ENCODE assay signal across 8 cellular contexts in genomic region chr5:176541338-176542134, GRCh38. TPM values are rescaled to one million over a fixed set of nuclear protein-coding genes. Genes with fewer than 3 reads are reported as not detected.
DNase-seq lines count a peak whose midpoint lies in the region; ATAC-seq and TF ChIP-seq lines count a peak whose summit lies in the region.

No MANE protein-coding gene starts in this region.

- DNase-seq in NCI-H2081 (lab: John Stamatoyannopoulos, UW): peak; percentile 35 to 42
- no peak for DNase-seq in NCI-H2081 treated with DMSO at 0.1 percent for 48 hours (lab: John Stamatoyannopoulos, UW)
- DNase-seq in Peyer's patch: peak; percentile 75 to 95 (median 92)
- peak; percentile 88 for DNase-seq in activated naive CD4-positive, alpha-beta T cell treated with anti-CD3 and anti-CD28 coated beads, Interleukin-2, amount 10 ng/mL, durations not matched to agents 7 days and 5 days
- DNase-seq in iPS-NIHi7 (ENCODE audit: extremely low spot score): peak; percentile 66
- DNase-seq in stimulated activated CD4-positive, alpha-beta T cell treated with anti-CD3 and anti-CD28 coated beads, Interleukin-2, amount 100 ng/mL, for 48 hours: peak; percentile 45 to 59

- peaks cover 10% of the 10 kb centered on the region for H3K36me3 Mint-ChIP-seq in activated naive CD4-positive, alpha-beta T cell treated with anti-CD3 and anti-CD28 coated beads, Interleukin-2, amount 10 ng/mL, durations not matched to agents 7 days and 5 days

- H3K27ac ChIP-seq in Peyer's patch: peak overlapping the region; percentile 91 to 97 (median 94)

- no peaks in the 10 kb centered on the region for H3K36me3 ChIP-seq in Peyer's patch

- H3K27ac Mint-ChIP-seq in activated naive CD4-positive, alpha-beta T cell treated with anti-CD3 and anti-CD28 coated beads, Interleukin-2, amount 10 ng/mL, durations not matched to agents 7 days and 5 days: peak overlapping the region; percentile 98

- H3K4me3 Mint-ChIP-seq in activated naive CD4-positive, alpha-beta T cell treated with anti-CD3 and anti-CD28 coated beads, Interleukin-2, amount 10 ng/mL, durations not matched to agents 7 days and 5 days: peak overlapping the region; percentile 79

- no peaks in the 10 kb centered on the region for H3K27me3 ChIP-seq in Peyer's patch

- H3K4me1 ChIP-seq in Peyer's patch: peaks cover 0 to 19% (median 15%) of the 10 kb centered on the region in 4 donors

- H3K9me3 Mint-ChIP-seq in activated naive CD4-positive, alpha-beta T cell treated with anti-CD3 and anti-CD28 coated beads, Interleukin-2, amount 10 ng/mL, durations not matched to agents 7 days and 5 days: no peaks in the 10 kb centered on the region

- H3K27me3 Mint-ChIP-seq in activated naive CD4-positive, alpha-beta T cell treated with anti-CD3 and anti-CD28 coated beads, Interleukin-2, amount 10 ng/mL, durations not matched to agents 7 days and 5 days: no peaks in the 10 kb centered on the region

- ATAC-seq in GM19455 (IDR thresholded peaks at IDR 0.05; ENCODE audit: unreplicated experiment): no peak
- ATAC-seq in HG02571 (IDR thresholded peaks at IDR 0.05; ENCODE audit: unreplicated experiment): no peak

- CTCF ChIA-PET in activated naive CD4-positive, alpha-beta T cell treated with anti-CD3 and anti-CD28 coated beads, Interleukin-2, amount 10 ng/mL, durations not matched to agents 7 days and 5 days (lab: Charles Lee): no interaction called here

- no peaks in the 10 kb centered on the region for H3K9me3 ChIP-seq in Peyer's patch

- peak overlapping the region in 3 of 4 donors; percentile 74 to 86 (median 78) for H3K4me3 ChIP-seq in Peyer's patch

- peaks cover 69% of the 10 kb centered on the region for H3K4me1 Mint-ChIP-seq in activated naive CD4-positive, alpha-beta T cell treated with anti-CD3 and anti-CD28 coated beads, Interleukin-2, amount 10 ng/mL, durations not matched to agents 7 days and 5 days

- TF ChIP-seq CTCF in Peyer's patch (IDR thresholded peaks at IDR 0.05): no peak

- peak in 1 of 2 donors; percentile 63 for TF ChIP-seq POLR2A in Peyer's patch (IDR thresholded peaks at IDR 0.05)

RNA-seq across cellular contexts. Expression of gene RNF44, which starts 4.3 kb away (rescaled TPM):
- total RNA-seq in Peyer's patch: 100 to 1,000 TPM in 1 of 4 donors, 10 to 100 TPM in 3; 46.4 to 114 (median 65.3) TPM

RNA-seq across cellular contexts. Expression of gene CDHR2, which starts 7.6 kb away (rescaled TPM):
- 100 to 1,000 TPM in 3 of 4 donors, 10 to 100 TPM in 1; 39.6 to 823 (median 613) TPM for total RNA-seq in Peyer's patch
